ENCODE assay signal across 1 cellular context in genomic region chr12:50772877-50773276, GRCh38.
TF ChIP-seq lines count a peak whose summit lies in the region.

No MANE protein-coding gene starts in this region.

TF ChIP-seq in HEK293, 187 proteins besides CTCF, POLR2A, EP300 and RAD21 (continued from another document):
- no peak for TF ChIP-seq PRDM2 (tag by site-specific recombination; IDR thresholded peaks at IDR 0.05; ENCODE audit: borderline replicate concordance)
- TF ChIP-seq ZNF677 (tag by site-specific recombination; IDR thresholded peaks at IDR 0.05), result no peak
- TF ChIP-seq PRDM1 (tag by site-specific recombination; IDR thresholded peaks at IDR 0.05), result no peak
- no peak for TF ChIP-seq ZNF544 (tag by site-specific recombination; IDR thresholded peaks at IDR 0.05)
TF ChIP-seq in HEK293: peak in this region for 3.
